ENCODE assay signal across 1 cellular context in the genomic region with DNA sequence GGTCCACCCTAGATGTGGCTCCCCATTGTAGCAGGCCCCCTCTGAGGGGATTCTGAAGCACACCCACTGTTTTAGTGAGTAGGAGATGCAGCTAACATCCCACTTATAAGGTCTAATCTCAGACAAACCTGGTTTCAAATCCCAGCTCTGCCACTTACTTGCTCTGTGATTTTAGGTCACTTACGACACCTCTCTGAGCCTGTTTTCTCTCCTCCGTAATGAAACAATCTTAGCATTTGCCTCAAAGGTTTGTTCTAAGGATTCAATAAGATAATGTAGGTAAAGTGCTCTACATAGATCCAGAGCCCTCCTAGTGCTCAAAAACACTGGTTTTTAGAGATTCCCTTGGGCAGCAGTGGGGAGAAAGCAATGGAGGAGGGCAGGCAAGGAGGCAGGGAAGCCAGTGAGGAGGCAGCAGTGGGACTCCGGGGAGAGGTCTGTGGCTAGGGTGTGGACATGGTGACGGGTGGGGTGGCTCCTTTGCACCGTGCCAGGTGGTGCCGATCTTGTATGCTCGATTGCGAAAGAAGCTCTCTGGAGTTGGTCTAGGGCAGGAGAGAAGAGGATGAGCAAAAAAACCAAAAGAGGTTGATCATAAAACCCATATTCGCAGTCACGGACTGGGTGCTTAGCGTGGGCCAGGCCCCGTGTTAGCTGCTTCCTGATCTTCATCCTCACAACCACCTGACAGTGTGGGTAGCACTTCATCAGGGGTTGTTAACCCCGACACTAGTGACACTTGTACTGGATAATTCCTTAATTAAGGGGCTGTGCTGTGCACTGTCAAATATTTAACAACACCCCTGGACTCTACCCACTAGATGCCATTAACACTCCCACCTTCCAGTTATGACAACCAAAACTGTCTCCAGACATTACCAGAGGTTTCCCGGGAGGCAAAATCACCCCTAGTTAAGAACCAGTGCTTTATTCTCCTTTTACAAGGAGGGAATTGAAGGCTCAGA.
TF ChIP-seq lines count a peak whose summit lies in the region.

No MANE protein-coding gene starts in this region.

TF ChIP-seq in HepG2, 621 proteins besides CTCF, POLR2A, EP300 and RAD21 (continued from another document and continues in another):
- TF ChIP-seq, protein P1, sequence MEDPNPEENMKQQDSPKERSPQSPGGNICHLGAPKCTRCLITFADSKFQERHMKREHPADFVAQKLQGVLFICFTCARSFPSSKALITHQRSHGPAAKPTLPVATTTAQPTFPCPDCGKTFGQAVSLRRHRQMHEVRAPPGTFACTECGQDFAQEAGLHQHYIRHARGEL (CRISPR knock-in tag; IDR thresholded peaks at IDR 0.05), result no peak; the same call in 1 of the 2 replicates
- TF ChIP-seq ISX (CRISPR knock-in tag; conservative IDR thresholded peaks at IDR 0.05) (no peak), SP5 (CRISPR knock-in tag; IDR thresholded peaks at IDR 0.05; ENCODE audit: borderline replicate concordance, low read depth) (0 out of 2 replicates have a peak, but pooled peaks have one; percentile 6), SRY (CRISPR knock-in tag; IDR thresholded peaks at IDR 0.05) (no peak), PHF8 (CRISPR knock-in tag; IDR thresholded peaks at IDR 0.05) (no peak), ZKSCAN1 (IDR thresholded peaks at IDR 0.05; ENCODE audit: low read length) (no peak), THRA (CRISPR knock-in tag; IDR thresholded peaks at IDR 0.05; ENCODE audit: borderline replicate concordance) (no peak; the same call in none of the 2 replicates), ETS1 (CRISPR knock-in tag; IDR thresholded peaks at IDR 0.05) (no peak), NFIC (IDR thresholded peaks at IDR 0.05; ENCODE audit: low read length) (no peak), HDAC2 (CRISPR knock-in tag; IDR thresholded peaks at IDR 0.05) (no peak), GPBP1L1 (CRISPR knock-in tag; IDR thresholded peaks at IDR 0.05) (no peak), KLF13 (CRISPR knock-in tag; IDR thresholded peaks at IDR 0.05) (no peak), XRCC5 (optimal IDR thresholded peaks at IDR 0.05; ENCODE audit: low read length) (no peak), UBTF (CRISPR knock-in tag; IDR thresholded peaks at IDR 0.05) (no peak), HOXA9 (CRISPR knock-in tag; IDR thresholded peaks at IDR 0.05; ENCODE audit: borderline replicate concordance) (no peak), ZNF230 (CRISPR knock-in tag; IDR thresholded peaks at IDR 0.05) (0 out of 2 replicates have a peak, but pooled peaks have one; percentile 24), CBX1 (IDR thresholded peaks at IDR 0.05; ENCODE audit: low read depth) (no peak), ADNP (CRISPR knock-in tag; IDR thresholded peaks at IDR 0.05) (no peak), ZNF749 (CRISPR knock-in tag; IDR thresholded peaks at IDR 0.05; ENCODE audit: borderline replicate concordance) (no peak), SMARCC2 (IDR thresholded peaks at IDR 0.05) (no peak), MAZ (IDR thresholded peaks at IDR 0.05; ENCODE audit: borderline replicate concordance, low read depth, low read length) (no peak; the same call in 1 of the 2 replicates), MAZ (CRISPR knock-in tag; IDR thresholded peaks at IDR 0.05; ENCODE audit: low read depth) (no peak), SP140L (CRISPR knock-in tag; IDR thresholded peaks at IDR 0.05; ENCODE audit: borderline replicate concordance) (no peak), ZNF567 (CRISPR knock-in tag; IDR thresholded peaks at IDR 0.05; ENCODE audit: borderline replicate concordance) (no peak), ZSCAN31 (CRISPR knock-in tag; IDR thresholded peaks at IDR 0.05; ENCODE audit: low read depth) (no peak), ATF5 (CRISPR knock-in tag; IDR thresholded peaks at IDR 0.05; ENCODE audit: low read depth) (0 out of 2 replicates have a peak, but pooled peaks have one; percentile 16), CREBL2 (CRISPR knock-in tag; IDR thresholded peaks at IDR 0.05; ENCODE audit: borderline replicate concordance) (no peak), SCMH1 (CRISPR knock-in tag; IDR thresholded peaks at IDR 0.05; ENCODE audit: borderline replicate concordance) (no peak), ZNF513 (CRISPR knock-in tag; conservative IDR thresholded peaks at IDR 0.05) (no peak), SMAD1 (CRISPR knock-in tag; IDR thresholded peaks at IDR 0.05; ENCODE audit: borderline replicate concordance, low read depth) (no peak), PBX3 (CRISPR knock-in tag; IDR thresholded peaks at IDR 0.05; ENCODE audit: borderline replicate concordance) (no peak), ZNF781 (CRISPR knock-in tag; IDR thresholded peaks at IDR 0.05; ENCODE audit: borderline replicate concordance, not compliant biosample characterization) (no peak), BRD4 (CRISPR knock-in tag; IDR thresholded peaks at IDR 0.05) (0 out of 2 replicates have a peak, but pooled peaks have one; percentile 80), CENPBD1 (CRISPR knock-in tag; IDR thresholded peaks at IDR 0.05; ENCODE audit: borderline replicate concordance, low read depth) (no peak), ATF7 (IDR thresholded peaks at IDR 0.05) (no peak), ATF7 (CRISPR knock-in tag; IDR thresholded peaks at IDR 0.05) (no peak), KLF16 (CRISPR knock-in tag; IDR thresholded peaks at IDR 0.05) (no peak), MAFG (CRISPR knock-in tag; IDR thresholded peaks at IDR 0.05) (no peak), YEATS4 (CRISPR knock-in tag; IDR thresholded peaks at IDR 0.05; ENCODE audit: borderline replicate concordance) (no peak)
- TF ChIP-seq, protein P2, sequence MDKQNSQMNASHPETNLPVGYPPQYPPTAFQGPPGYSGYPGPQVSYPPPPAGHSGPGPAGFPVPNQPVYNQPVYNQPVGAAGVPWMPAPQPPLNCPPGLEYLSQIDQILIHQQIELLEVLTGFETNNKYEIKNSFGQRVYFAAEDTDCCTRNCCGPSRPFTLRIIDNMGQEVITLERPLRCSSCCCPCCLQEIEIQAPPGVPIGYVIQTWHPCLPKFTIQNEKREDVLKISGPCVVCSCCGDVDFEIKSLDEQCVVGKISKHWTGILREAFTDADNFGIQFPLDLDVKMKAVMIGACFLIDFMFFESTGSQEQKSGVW (CRISPR knock-in tag; IDR thresholded peaks at IDR 0.05; ENCODE audit: borderline replicate concordance), result 0 out of 2 replicates have a peak, but pooled peaks have one; percentile 85
- TF ChIP-seq, protein P3, sequence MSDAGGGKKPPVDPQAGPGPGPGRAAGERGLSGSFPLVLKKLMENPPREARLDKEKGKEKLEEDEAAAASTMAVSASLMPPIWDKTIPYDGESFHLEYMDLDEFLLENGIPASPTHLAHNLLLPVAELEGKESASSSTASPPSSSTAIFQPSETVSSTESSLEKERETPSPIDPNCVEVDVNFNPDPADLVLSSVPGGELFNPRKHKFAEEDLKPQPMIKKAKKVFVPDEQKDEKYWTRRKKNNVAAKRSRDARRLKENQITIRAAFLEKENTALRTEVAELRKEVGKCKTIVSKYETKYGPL (CRISPR knock-in tag; IDR thresholded peaks at IDR 0.05), result no peak
- TF ChIP-seq, protein P4, sequence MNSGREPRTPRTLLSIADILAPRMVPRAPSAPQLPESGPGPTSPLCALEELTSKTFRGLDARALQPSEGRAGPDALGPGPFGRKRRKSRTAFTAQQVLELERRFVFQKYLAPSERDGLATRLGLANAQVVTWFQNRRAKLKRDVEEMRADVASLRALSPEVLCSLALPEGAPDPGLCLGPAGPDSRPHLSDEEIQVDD (CRISPR knock-in tag; IDR thresholded peaks at IDR 0.05; ENCODE audit: borderline replicate concordance), result no peak
- TF ChIP-seq, protein P5, sequence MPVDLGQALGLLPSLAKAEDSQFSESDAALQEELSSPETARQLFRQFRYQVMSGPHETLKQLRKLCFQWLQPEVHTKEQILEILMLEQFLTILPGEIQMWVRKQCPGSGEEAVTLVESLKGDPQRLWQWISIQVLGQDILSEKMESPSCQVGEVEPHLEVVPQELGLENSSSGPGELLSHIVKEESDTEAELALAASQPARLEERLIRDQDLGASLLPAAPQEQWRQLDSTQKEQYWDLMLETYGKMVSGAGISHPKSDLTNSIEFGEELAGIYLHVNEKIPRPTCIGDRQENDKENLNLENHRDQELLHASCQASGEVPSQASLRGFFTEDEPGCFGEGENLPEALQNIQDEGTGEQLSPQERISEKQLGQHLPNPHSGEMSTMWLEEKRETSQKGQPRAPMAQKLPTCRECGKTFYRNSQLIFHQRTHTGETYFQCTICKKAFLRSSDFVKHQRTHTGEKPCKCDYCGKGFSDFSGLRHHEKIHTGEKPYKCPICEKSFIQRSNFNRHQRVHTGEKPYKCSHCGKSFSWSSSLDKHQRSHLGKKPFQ (CRISPR knock-in tag; IDR thresholded peaks at IDR 0.05; ENCODE audit: insufficient replicate concordance), result no peak
